ENCODE assay signal across 1 cellular context in genomic region chr17:83062818-83063671, GRCh38.
TF ChIP-seq lines count a peak whose summit lies in the region.

No MANE protein-coding gene starts in this region.

TF ChIP-seq in WTC11, 78 proteins besides CTCF, POLR2A, EP300 and RAD21 (continued from another document):
- no peak for TF ChIP-seq MLX (CRISPR knock-in tag; IDR thresholded peaks at IDR 0.05)
TF ChIP-seq in WTC11: peak in this region for 0.
